ENCODE assay signal across 13 cellular contexts in the genomic region with DNA sequence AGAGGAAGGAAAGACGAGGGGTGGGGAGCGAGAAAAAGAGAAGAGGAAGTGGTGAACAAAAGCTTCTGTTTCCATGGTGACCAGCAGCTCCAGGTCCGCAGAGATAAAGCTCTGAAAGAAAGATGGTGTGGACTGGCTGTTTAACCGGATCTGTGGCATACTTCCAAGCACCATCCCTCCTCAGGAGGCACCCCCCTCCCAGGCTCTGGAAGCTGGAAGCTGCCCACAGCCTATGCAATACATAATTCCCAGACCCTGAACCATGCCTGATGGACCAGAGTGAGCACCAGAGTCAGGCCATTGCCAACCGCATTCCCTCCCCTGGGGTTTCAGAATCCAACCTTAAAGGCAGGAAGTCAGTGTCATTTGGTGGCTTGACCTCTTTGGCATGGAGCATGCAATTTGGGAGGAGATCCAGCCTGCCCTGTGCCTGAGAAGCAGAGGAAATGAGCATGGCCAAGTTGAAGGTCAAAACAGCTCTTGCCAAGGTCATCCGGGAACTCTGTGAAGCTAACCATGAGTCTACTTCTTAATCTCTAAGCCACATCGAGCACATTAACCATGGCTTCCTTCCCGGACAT. TPM values are rescaled to one million over a fixed set of nuclear protein-coding genes. Genes with fewer than 3 reads are reported as not detected.
DNase-seq lines count a peak whose midpoint lies in the region; ATAC-seq, FAIRE-seq and TF ChIP-seq lines count a peak whose summit lies in the region.
"Had no signal": no experiment of that assay in that cellular context is flagged by ENCODE, and none has a peak within 500 bp of the region (broad histone marks: within the 10 kb centered on the region; RNA-seq: fewer than 3 reads in every experiment).

No MANE protein-coding gene starts in this region.

- H4K20me1 ChIP-seq in neural cell (ENCODE audit: insufficient read depth) = no peaks in the 10 kb centered on the region

- no peak overlapping the region for H3K4me3 ChIP-seq in neural cell (ENCODE audit: low read length)
- H3K4me3 ChIP-seq in left lung = no peak overlapping the region

- no peak for TF ChIP-seq RAD21 in neural cell (conservative IDR thresholded peaks at IDR 0.05)

- peak overlapping the region; percentile 36 for H3K4me3 Mint-ChIP-seq in central memory CD8-positive, alpha-beta T cell
- H3K4me3 Mint-ChIP-seq in HFFc6 = no peak overlapping the region

- TF ChIP-seq CTCF in neural cell (IDR thresholded peaks at IDR 0.05; ENCODE audit: poor library complexity, severe bottlenecking) = no peak
- TF ChIP-seq CTCF in left lung (IDR thresholded peaks at IDR 0.05) = no peak
- TF ChIP-seq CTCF in HFFc6 (IDR thresholded peaks at IDR 0.05) = no peak

- TF ChIP-seq EP300 in neural cell (conservative IDR thresholded peaks at IDR 0.05; ENCODE audit: poor library complexity, severe bottlenecking) = peak; percentile 15

- no peak overlapping the region for H3K9ac ChIP-seq in neural cell (ENCODE audit: low read length)
- H3K9ac ChIP-seq: parathyroid adenoma had no signal

- H3K9me3 ChIP-seq in neural cell (ENCODE audit: low read length) = no peaks in the 10 kb centered on the region
- H3K9me3 ChIP-seq in left lung = peaks cover 0 to 6% of the 10 kb centered on the region in 2 donors

- no peaks in the 10 kb centered on the region for H3K79me2 ChIP-seq in neural cell (replicated peaks; ENCODE audit: insufficient read depth, low read length)
- H3K79me2 ChIP-seq: parathyroid adenoma had no signal

- H3K27ac ChIP-seq in neural cell (ENCODE audit: low read length) = peak overlapping the region; percentile 39
- no peak overlapping the region for H3K27ac ChIP-seq in left lung
- H3K27ac ChIP-seq: parathyroid adenoma had no signal

- DNase-seq in GM12891 (ENCODE audit: insufficient read length, low spot score) (no peak), MV-4-11 (lab: John Stamatoyannopoulos, UW) (peak; percentile 77), left lung (no peak), activated T-cell treated with anti-CD3 and anti-CD28 coated beads for 4 hours (no peak), HFFc6 (no peak)
- no peak for DNase-seq in central memory CD8-positive, alpha-beta T cell (ENCODE audit: low spot score in 2 of 2)
- DNase-seq: activated CD4-positive, CD25-positive, alpha-beta regulatory T cell treated with anti-CD3 and anti-CD28 coated beads, Interleukin-2, amount 50 U/mL, for 72 hours; DMS 273 treated with DMSO at 0.1 percent for 48 hours; NCI-H1930; stimulated activated naive CD8-positive, alpha-beta T cell treated with anti-CD3 and anti-CD28 coated beads, Interleukin-15, Interleukin-2, amounts not matched to agents 100 U/mL and 50 U/mL, for 24 hours had no signal

- no peak for TF ChIP-seq POLR2A in GM12891 (IDR thresholded peaks at IDR 0.05; ENCODE audit: low read depth, low read length)

- H3K36me3 Mint-ChIP-seq in central memory CD8-positive, alpha-beta T cell (ENCODE audit: insufficient read depth) = peaks cover 1% of the 10 kb centered on the region
- H3K36me3 Mint-ChIP-seq in HFFc6 (ENCODE audit: low read depth) = no peaks in the 10 kb centered on the region; the same call in 1 of the 2 replicates

- no peak overlapping the region for H3K27ac Mint-ChIP-seq in central memory CD8-positive, alpha-beta T cell (ENCODE audit: low read depth)
- no peak overlapping the region for H3K27ac Mint-ChIP-seq in HFFc6

- no peaks in the 10 kb centered on the region for H3K27me3 ChIP-seq in neural cell (ENCODE audit: insufficient read depth, low read depth, low read length)
- H3K27me3 ChIP-seq in left lung = peaks cover 0 to 64% of the 10 kb centered on the region in 2 donors

- intact Hi-C loops in left lung (cut with DNase I) = no loop called here

- FAIRE-seq in GM12891 (lab: Jason Lieb, UNC) = no peak

- no peaks in the 10 kb centered on the region for H3K9me2 ChIP-seq in neural cell (ENCODE audit: insufficient read depth, low read length)

- ATAC-seq in central memory CD8-positive, alpha-beta T cell (replicated peaks; ENCODE audit: extremely low read depth, poor library complexity, severe bottlenecking) = no peak
- ATAC-seq in left lung = no peak
- ATAC-seq: stimulated activated naive CD8-positive, alpha-beta T cell treated with anti-CD3 and anti-CD28 coated beads, Interleukin-15, Interleukin-2, amounts not matched to agents 100 U/mL and 50 U/mL, for 24 hours had no signal

- H3K27me3 Mint-ChIP-seq in central memory CD8-positive, alpha-beta T cell = peaks cover 58% of the 10 kb centered on the region
- peaks cover 18% of the 10 kb centered on the region for H3K27me3 Mint-ChIP-seq in HFFc6 (ENCODE audit: insufficient read depth)

- no peaks in the 10 kb centered on the region for H3F3A ChIP-seq in neural cell (ENCODE audit: insufficient read depth, low read length, poor library complexity, severe bottlenecking)

- H2AFZ ChIP-seq in neural cell (ENCODE audit: low read depth, low read length) = peak overlapping the region; percentile 30
- H2AFZ ChIP-seq: parathyroid adenoma had no signal

- peak overlapping the region; percentile 17 for H3K4me2 ChIP-seq in neural cell (ENCODE audit: low read length)

- no peaks in the 10 kb centered on the region for H3K9me3 Mint-ChIP-seq in central memory CD8-positive, alpha-beta T cell
- H3K9me3 Mint-ChIP-seq in HFFc6 = peaks cover 14% of the 10 kb centered on the region

- peaks cover 6% of the 10 kb centered on the region for H3K4me1 Mint-ChIP-seq in central memory CD8-positive, alpha-beta T cell
- H3K4me1 Mint-ChIP-seq in HFFc6 (ENCODE audit: low read depth) = no peaks in the 10 kb centered on the region

- no peaks in the 10 kb centered on the region for H3K4me1 ChIP-seq in left lung
- H3K4me1 ChIP-seq: parathyroid adenoma had no signal

- H3K36me3 ChIP-seq in neural cell (ENCODE audit: insufficient read depth, low read length) (no peaks in the 10 kb centered on the region), left lung (no peaks in the 10 kb centered on the region)

TF ChIP-seq in GM12891, 5 proteins besides CTCF, POLR2A, EP300 and RAD21:
- peak; percentile 78 for TF ChIP-seq SPI1 (IDR thresholded peaks at IDR 0.05; ENCODE audit: low read depth, low read length)
- TF ChIP-seq TAF1 (IDR thresholded peaks at IDR 0.05; ENCODE audit: low read depth, low read length) = no peak
- no peak for TF ChIP-seq POLR2AphosphoS5 (IDR thresholded peaks at IDR 0.05; ENCODE audit: low read depth, low read length)
- TF ChIP-seq POU2F2 (IDR thresholded peaks at IDR 0.05; ENCODE audit: low read depth, low read length) = no peak
- TF ChIP-seq PAX5 (IDR thresholded peaks at IDR 0.05; ENCODE audit: insufficient read depth, low read length, severe bottlenecking) = no peak

TF ChIP-seq in neural cell, 6 proteins besides CTCF, POLR2A, EP300 and RAD21:
- TF ChIP-seq, protein P1, sequence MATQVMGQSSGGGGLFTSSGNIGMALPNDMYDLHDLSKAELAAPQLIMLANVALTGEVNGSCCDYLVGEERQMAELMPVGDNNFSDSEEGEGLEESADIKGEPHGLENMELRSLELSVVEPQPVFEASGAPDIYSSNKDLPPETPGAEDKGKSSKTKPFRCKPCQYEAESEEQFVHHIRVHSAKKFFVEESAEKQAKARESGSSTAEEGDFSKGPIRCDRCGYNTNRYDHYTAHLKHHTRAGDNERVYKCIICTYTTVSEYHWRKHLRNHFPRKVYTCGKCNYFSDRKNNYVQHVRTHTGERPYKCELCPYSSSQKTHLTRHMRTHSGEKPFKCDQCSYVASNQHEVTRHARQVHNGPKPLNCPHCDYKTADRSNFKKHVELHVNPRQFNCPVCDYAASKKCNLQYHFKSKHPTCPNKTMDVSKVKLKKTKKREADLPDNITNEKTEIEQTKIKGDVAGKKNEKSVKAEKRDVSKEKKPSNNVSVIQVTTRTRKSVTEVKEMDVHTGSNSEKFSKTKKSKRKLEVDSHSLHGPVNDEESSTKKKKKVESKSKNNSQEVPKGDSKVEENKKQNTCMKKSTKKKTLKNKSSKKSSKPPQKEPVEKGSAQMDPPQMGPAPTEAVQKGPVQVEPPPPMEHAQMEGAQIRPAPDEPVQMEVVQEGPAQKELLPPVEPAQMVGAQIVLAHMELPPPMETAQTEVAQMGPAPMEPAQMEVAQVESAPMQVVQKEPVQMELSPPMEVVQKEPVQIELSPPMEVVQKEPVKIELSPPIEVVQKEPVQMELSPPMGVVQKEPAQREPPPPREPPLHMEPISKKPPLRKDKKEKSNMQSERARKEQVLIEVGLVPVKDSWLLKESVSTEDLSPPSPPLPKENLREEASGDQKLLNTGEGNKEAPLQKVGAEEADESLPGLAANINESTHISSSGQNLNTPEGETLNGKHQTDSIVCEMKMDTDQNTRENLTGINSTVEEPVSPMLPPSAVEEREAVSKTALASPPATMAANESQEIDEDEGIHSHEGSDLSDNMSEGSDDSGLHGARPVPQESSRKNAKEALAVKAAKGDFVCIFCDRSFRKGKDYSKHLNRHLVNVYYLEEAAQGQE (IDR thresholded peaks at IDR 0.05; ENCODE audit: borderline replicate concordance) = no peak
- no peak for TF ChIP-seq POLR2AphosphoS5 (IDR thresholded peaks at IDR 0.05)
- TF ChIP-seq TAF1 (IDR thresholded peaks at IDR 0.05; ENCODE audit: low read depth) = no peak
TF ChIP-seq in neural cell: peak in this region for 0.

RNA-seq across cellular contexts. Expression of a gene that starts 22.2 kb away (rescaled TPM):
- 0.04 TPM for polyA plus RNA-seq in GM12891 (2012; ENCODE audit: low read depth, missing spikeins)
- not detected in 2 replicates for polyA plus RNA-seq in neural cell
- not detected in 2 replicates for polyA minus RNA-seq in neural cell
- 1 to 10 TPM; 1.5 to 6.5 TPM for total RNA-seq in left lung
- not detected for total RNA-seq in HFFc6 (2021; fragmentation: NEBNext Ultra II Directional; extraction: Animal tissue kit (Norgen Biotek cat#: 25700))
- total RNA-seq: chondrocyte had no signal
